3 cellular contexts compared by ENCODE assay signal in genomic region chr12:124286946-124287345, GRCh38.
A peak's percentile ranks its signal among the peaks of the same experiment; 100 is the strongest.
TF ChIP-seq lines count a peak whose summit lies in the region.

No MANE protein-coding gene starts in this region.

TF ChIP-seq in HepG2, 621 proteins besides CTCF, POLR2A, EP300 and RAD21:
- TF ChIP-seq, protein P1, sequence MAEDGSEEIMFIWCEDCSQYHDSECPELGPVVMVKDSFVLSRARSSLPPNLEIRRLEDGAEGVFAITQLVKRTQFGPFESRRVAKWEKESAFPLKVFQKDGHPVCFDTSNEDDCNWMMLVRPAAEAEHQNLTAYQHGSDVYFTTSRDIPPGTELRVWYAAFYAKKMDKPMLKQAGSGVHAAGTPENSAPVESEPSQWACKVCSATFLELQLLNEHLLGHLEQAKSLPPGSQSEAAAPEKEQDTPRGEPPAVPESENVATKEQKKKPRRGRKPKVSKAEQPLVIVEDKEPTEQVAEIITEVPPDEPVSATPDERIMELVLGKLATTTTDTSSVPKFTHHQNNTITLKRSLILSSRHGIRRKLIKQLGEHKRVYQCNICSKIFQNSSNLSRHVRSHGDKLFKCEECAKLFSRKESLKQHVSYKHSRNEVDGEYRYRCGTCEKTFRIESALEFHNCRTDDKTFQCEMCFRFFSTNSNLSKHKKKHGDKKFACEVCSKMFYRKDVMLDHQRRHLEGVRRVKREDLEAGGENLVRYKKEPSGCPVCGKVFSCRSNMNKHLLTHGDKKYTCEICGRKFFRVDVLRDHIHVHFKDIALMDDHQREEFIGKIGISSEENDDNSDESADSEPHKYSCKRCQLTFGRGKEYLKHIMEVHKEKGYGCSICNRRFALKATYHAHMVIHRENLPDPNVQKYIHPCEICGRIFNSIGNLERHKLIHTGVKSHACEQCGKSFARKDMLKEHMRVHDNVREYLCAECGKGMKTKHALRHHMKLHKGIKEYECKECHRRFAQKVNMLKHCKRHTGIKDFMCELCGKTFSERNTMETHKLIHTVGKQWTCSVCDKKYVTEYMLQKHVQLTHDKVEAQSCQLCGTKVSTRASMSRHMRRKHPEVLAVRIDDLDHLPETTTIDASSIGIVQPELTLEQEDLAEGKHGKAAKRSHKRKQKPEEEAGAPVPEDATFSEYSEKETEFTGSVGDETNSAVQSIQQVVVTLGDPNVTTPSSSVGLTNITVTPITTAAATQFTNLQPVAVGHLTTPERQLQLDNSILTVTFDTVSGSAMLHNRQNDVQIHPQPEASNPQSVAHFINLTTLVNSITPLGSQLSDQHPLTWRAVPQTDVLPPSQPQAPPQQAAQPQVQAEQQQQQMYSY (CRISPR knock-in tag; IDR thresholded peaks at IDR 0.05): no peak
- peak; percentile 43; the same call in 1 of the 2 replicates for TF ChIP-seq CREB1 (IDR thresholded peaks at IDR 0.05)
- no peak for TF ChIP-seq CREB1 (CRISPR knock-in tag; IDR thresholded peaks at IDR 0.05)
- TF ChIP-seq SRF (IDR thresholded peaks at IDR 0.05; ENCODE audit: low read depth, low read length): no peak
- TF ChIP-seq, protein P2, sequence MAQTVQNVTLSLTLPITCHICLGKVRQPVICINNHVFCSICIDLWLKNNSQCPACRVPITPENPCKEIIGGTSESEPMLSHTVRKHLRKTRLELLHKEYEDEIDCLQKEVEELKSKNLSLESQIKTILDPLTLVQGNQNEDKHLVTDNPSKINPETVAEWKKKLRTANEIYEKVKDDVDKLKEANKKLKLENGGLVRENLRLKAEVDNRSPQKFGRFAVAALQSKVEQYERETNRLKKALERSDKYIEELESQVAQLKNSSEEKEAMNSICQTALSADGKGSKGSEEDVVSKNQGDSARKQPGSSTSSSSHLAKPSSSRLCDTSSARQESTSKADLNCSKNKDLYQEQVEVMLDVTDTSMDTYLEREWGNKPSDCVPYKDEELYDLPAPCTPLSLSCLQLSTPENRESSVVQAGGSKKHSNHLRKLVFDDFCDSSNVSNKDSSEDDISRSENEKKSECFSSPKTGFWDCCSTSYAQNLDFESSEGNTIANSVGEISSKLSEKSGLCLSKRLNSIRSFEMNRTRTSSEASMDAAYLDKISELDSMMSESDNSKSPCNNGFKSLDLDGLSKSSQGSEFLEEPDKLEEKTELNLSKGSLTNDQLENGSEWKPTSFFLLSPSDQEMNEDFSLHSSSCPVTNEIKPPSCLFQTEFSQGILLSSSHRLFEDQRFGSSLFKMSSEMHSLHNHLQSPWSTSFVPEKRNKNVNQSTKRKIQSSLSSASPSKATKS (CRISPR knock-in tag; IDR thresholded peaks at IDR 0.05): no peak
- TF ChIP-seq NR2F2 (IDR thresholded peaks at IDR 0.05; ENCODE audit: borderline replicate concordance, low read depth): no peak
- TF ChIP-seq HNRNPK (IDR thresholded peaks at IDR 0.05; ENCODE audit: low read depth, low read length, poor library complexity, severe bottlenecking): no peak

TF ChIP-seq in HEK293T, 16 proteins besides CTCF, POLR2A, EP300 and RAD21:
- TF ChIP-seq ZNF384 (IDR thresholded peaks at IDR 0.05) (peak; percentile 47), ELF4 (IDR thresholded peaks at IDR 0.05) (no peak)
TF ChIP-seq in HEK293T: peak in this region for 1.

TF ChIP-seq in K562, 482 proteins besides CTCF, POLR2A, EP300 and RAD21:
- TF ChIP-seq E2F5 (CRISPR knock-in tag; IDR thresholded peaks at IDR 0.05) (no peak), ZBTB17 (CRISPR knock-in tag; IDR thresholded peaks at IDR 0.05) (no peak), ZBTB33 (CRISPR knock-in tag; IDR thresholded peaks at IDR 0.05) (no peak), FOSL1 (tag; conservative IDR thresholded peaks at IDR 0.05) (no peak), ZNF384 (IDR thresholded peaks at IDR 0.05; ENCODE audit: low read depth, low read length) (peak; percentile 74), ZNF780A (CRISPR knock-in tag; IDR thresholded peaks at IDR 0.05) (no peak), SIN3B (IDR thresholded peaks at IDR 0.05; ENCODE audit: low read depth) (no peak), GTF3C2 (IDR thresholded peaks at IDR 0.05; ENCODE audit: borderline replicate concordance, extremely low read depth, insufficient read length) (no peak)
- TF ChIP-seq, protein P3, sequence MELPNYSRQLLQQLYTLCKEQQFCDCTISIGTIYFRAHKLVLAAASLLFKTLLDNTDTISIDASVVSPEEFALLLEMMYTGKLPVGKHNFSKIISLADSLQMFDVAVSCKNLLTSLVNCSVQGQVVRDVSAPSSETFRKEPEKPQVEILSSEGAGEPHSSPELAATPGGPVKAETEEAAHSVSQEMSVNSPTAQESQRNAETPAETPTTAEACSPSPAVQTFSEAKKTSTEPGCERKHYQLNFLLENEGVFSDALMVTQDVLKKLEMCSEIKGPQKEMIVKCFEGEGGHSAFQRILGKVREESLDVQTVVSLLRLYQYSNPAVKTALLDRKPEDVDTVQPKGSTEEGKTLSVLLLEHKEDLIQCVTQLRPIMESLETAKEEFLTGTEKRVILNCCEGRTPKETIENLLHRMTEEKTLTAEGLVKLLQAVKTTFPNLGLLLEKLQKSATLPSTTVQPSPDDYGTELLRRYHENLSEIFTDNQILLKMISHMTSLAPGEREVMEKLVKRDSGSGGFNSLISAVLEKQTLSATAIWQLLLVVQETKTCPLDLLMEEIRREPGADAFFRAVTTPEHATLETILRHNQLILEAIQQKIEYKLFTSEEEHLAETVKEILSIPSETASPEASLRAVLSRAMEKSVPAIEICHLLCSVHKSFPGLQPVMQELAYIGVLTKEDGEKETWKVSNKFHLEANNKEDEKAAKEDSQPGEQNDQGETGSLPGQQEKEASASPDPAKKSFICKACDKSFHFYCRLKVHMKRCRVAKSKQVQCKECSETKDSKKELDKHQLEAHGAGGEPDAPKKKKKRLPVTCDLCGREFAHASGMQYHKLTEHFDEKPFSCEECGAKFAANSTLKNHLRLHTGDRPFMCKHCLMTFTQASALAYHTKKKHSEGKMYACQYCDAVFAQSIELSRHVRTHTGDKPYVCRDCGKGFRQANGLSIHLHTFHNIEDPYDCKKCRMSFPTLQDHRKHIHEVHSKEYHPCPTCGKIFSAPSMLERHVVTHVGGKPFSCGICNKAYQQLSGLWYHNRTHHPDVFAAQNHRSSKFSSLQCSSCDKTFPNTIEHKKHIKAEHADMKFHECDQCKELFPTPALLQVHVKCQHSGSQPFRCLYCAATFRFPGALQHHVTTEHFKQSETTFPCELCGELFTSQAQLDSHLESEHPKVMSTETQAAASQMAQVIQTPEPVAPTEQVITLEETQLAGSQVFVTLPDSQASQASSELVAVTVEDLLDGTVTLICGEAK (IDR thresholded peaks at IDR 0.05): peak; percentile 57; the same call in 1 of the 2 replicates
- TF ChIP-seq, protein P3 (CRISPR knock-in tag; IDR thresholded peaks at IDR 0.05): peak; percentile 72
